ENCODE assay signal across 27 cellular contexts in the genomic region with DNA sequence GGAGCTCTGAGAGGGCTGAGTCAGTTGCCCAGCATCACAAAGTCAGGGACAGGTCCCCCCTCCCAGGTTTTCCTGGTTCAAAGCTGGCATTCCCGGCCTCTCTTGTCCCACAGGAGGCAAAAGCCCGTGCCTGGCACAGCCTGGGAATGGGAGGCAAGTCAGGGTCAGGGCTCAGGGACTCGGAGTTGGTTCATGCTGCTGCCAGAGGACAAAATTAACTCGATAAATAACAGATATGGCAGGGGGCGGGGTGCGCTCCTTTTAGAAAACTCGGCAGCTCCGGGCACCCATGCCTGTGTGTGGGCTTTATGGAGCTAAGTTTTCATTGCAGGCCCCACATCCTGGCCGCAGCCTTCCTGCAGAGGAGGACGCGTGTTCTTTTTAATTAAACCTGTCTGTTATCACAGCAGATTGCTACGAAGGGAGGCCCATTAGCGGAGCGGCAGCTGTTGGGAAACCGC.
DNase-seq lines count a peak whose midpoint lies in the region; ATAC-seq and TF ChIP-seq lines count a peak whose summit lies in the region.
"Had no signal": no experiment of that assay in that cellular context is flagged by ENCODE, and none has a peak within 500 bp of the region (broad histone marks: within the 10 kb centered on the region; RNA-seq: fewer than 3 reads in every experiment).

No MANE protein-coding gene starts in this region.

- H3K4me1 ChIP-seq in transverse colon: no peaks in the 10 kb centered on the region
- H3K4me1 ChIP-seq: tibial nerve had no signal

- WGBS in transverse colon (ENCODE audit: low coverage in 1 of 2), 2 donors: 80% methylated on average over 15 of the region's 15 CpGs; no CpG with 5 or more reads in 1 of the 2 donors

- no peaks in the 10 kb centered on the region for H3K36me3 ChIP-seq in transverse colon
- H3K36me3 ChIP-seq: tibial nerve had no signal

- TF ChIP-seq POLR2A in NB4 (IDR thresholded peaks at IDR 0.05; ENCODE audit: extremely low read depth, insufficient read length): no peak
- no peak for TF ChIP-seq POLR2A in transverse colon (IDR thresholded peaks at IDR 0.05)

- peaks cover 5% of the 10 kb centered on the region for H3K36me3 Mint-ChIP-seq in glutamatergic neuron (ENCODE audit: unreplicated experiment)
- H3K36me3 Mint-ChIP-seq: CD4-positive, alpha-beta memory T cell; naive thymus-derived CD8-positive, alpha-beta T cell had no signal

- H3K4me3 Mint-ChIP-seq in glutamatergic neuron (ENCODE audit: unreplicated experiment): no peak overlapping the region
- H3K4me3 Mint-ChIP-seq: activated CD4-positive, alpha-beta memory T cell treated with anti-CD3 and anti-CD28 coated beads, Interleukin-2, amount 10 ng/mL, durations not matched to agents 7 days and 5 days; activated T-helper 1 cell treated with anti-CD3 and anti-CD28 coated beads, Interleukin-12 subunit alpha, Interleukin-12 subunit beta, Interleukin-2, Interleukin-4 antibody, amounts not matched to agents 30 ng/mL and 10 ng/mL and 1 ng/mL, durations not matched to agents 14 hours and 24 hours and 36 hours; CD4-positive, alpha-beta memory T cell; naive thymus-derived CD8-positive, alpha-beta T cell had no signal

- in situ Hi-C loops in transverse colon (cut with MboI; ENCODE audit: low pct_ligation_motif_present in 1 of 4, low pct_unique_long_range_greater_than_20kb in 1 of 4, low sequenced_read_pairs in 3 of 4): loop anchor here in 3 of 4 donors (10.0 kb wide), 2 partner anchors 46 to 56 kb away; no protein-coding TSS in a partner anchor

- peak; percentile 43 for DNase-seq in NCI-H82 (lab: John Stamatoyannopoulos, UW)
- no peak for DNase-seq in NCI-H82 treated with DMSO at 0.1 percent for 48 hours (lab: John Stamatoyannopoulos, UW; ENCODE audit: unreplicated experiment)
- peak; percentile 57 for DNase-seq in NB4 (ENCODE audit: low read depth)
- peak; percentile 41 for DNase-seq in glutamatergic neuron
- peak; percentile 56 for DNase-seq in retina
- no peak for DNase-seq in transverse colon
- DNase-seq in GM20000 (ENCODE audit: low spot score): no peak
- DNase-seq: activated CD4-positive, alpha-beta memory T cell treated with anti-CD3 and anti-CD28 coated beads, Interleukin-2, amount 10 ng/mL, durations not matched to agents 7 days and 5 days; activated CD8-positive, alpha-beta memory T cell treated with anti-CD3 and anti-CD28 coated beads, Interleukin-2, amount 50 U/mL, for 4 hours; activated naive CD4-positive, alpha-beta T cell treated with Interleukin-2 at 50 U/mL for 16 hours; caudate nucleus; CD4-positive, alpha-beta memory T cell; IMR-90; NCI-H1092 treated with DMSO at 0.1 percent for 48 hours; NCI-H2107; NCI-H510A treated with DMSO at 0.1 percent for 48 hours; NK-92 treated with Interleukin-12 subunit alpha and Interleukin-12 subunit beta, amount 100 ng/mL, for 24 hours; occipital lobe; PC-3; stimulated activated CD4-positive, alpha-beta T cell treated with anti-CD3 and anti-CD28 coated beads, Interleukin-15, amount 100 ng/mL, for 24 hours; stimulated activated CD4-positive, alpha-beta T cell treated with anti-CD3 and anti-CD28 coated beads, Interleukin-4, amount 100 ng/mL, for 4 hours; SW 1271 had no signal

- no peaks in the 10 kb centered on the region for H3K9me3 ChIP-seq in transverse colon

- H3K27me3 Mint-ChIP-seq in glutamatergic neuron (ENCODE audit: unreplicated experiment): no peaks in the 10 kb centered on the region
- H3K27me3 Mint-ChIP-seq: CD4-positive, alpha-beta memory T cell had no signal

- TF ChIP-seq EP300 in transverse colon (IDR thresholded peaks at IDR 0.05; ENCODE audit: low read depth): no peak

- H3K27me3 ChIP-seq in transverse colon: no peaks in the 10 kb centered on the region

- ATAC-seq in HG03469 (IDR thresholded peaks at IDR 0.05; ENCODE audit: unreplicated experiment): no peak
- ATAC-seq: naive thymus-derived CD8-positive, alpha-beta T cell; PC-3 had no signal

- TF ChIP-seq CTCF in NB4 (IDR thresholded peaks at IDR 0.05; ENCODE audit: low read depth, low read length) (no peak), glutamatergic neuron (IDR thresholded peaks at IDR 0.05; ENCODE audit: partially characterized antibody, unreplicated experiment) (no peak), transverse colon (IDR thresholded peaks at IDR 0.05) (no peak), GM20000 (IDR thresholded peaks at IDR 0.05; ENCODE audit: extremely low read depth, missing control alignments) (no peak)

- H3K4me3 ChIP-seq in NB4 (ENCODE audit: low read depth, low read length) (no peak overlapping the region), transverse colon (no peak overlapping the region)
- H3K4me3 ChIP-seq: lung, tibial nerve had no signal

- H3K27ac ChIP-seq in transverse colon: no peak overlapping the region
- H3K27ac ChIP-seq: tibial nerve had no signal

- intact Hi-C loops in transverse colon (cut with DNase I; ENCODE audit: low total_unique reads): no loop called here

- H3K9me3 Mint-ChIP-seq in glutamatergic neuron (ENCODE audit: unreplicated experiment): peaks cover 5% of the 10 kb centered on the region
- H3K9me3 Mint-ChIP-seq: activated CD4-positive, alpha-beta memory T cell treated with anti-CD3 and anti-CD28 coated beads, Interleukin-2, amount 10 ng/mL, durations not matched to agents 7 days and 5 days; activated T-helper 1 cell treated with anti-CD3 and anti-CD28 coated beads, Interleukin-12 subunit alpha, Interleukin-12 subunit beta, Interleukin-2, Interleukin-4 antibody, amounts not matched to agents 30 ng/mL and 10 ng/mL and 1 ng/mL, durations not matched to agents 14 hours and 24 hours and 36 hours; CD4-positive, alpha-beta memory T cell had no signal

- no peaks in the 10 kb centered on the region for H3K4me1 Mint-ChIP-seq in glutamatergic neuron (ENCODE audit: low read depth, unreplicated experiment)
- H3K4me1 Mint-ChIP-seq: activated CD4-positive, alpha-beta memory T cell treated with anti-CD3 and anti-CD28 coated beads, Interleukin-2, amount 10 ng/mL, durations not matched to agents 7 days and 5 days; CD4-positive, alpha-beta memory T cell; naive thymus-derived CD8-positive, alpha-beta T cell had no signal

- H3K27ac Mint-ChIP-seq in glutamatergic neuron (ENCODE audit: unreplicated experiment): no peak overlapping the region
- H3K27ac Mint-ChIP-seq: activated CD4-positive, alpha-beta memory T cell treated with anti-CD3 and anti-CD28 coated beads, Interleukin-2, amount 10 ng/mL, durations not matched to agents 7 days and 5 days; activated T-helper 1 cell treated with anti-CD3 and anti-CD28 coated beads, Interleukin-12 subunit alpha, Interleukin-12 subunit beta, Interleukin-2, Interleukin-4 antibody, amounts not matched to agents 30 ng/mL and 10 ng/mL and 1 ng/mL, durations not matched to agents 14 hours and 24 hours and 36 hours; CD4-positive, alpha-beta memory T cell; naive thymus-derived CD8-positive, alpha-beta T cell had no signal

Comparison
In these comparisons a context has a peak if more than half of its experiments do, and no peak if none do; other contexts are left out.
1. DNase-seq: peak in NCI-H82 (single experiment), NB4 (single experiment), glutamatergic neuron (single experiment) and retina (single experiment); none in NCI-H82 treated with DMSO at 0.1 percent for 48 hours (single experiment), transverse colon (single experiment) and GM20000 (single experiment).